ENCODE assay signal across 11 cellular contexts in the genomic region with DNA sequence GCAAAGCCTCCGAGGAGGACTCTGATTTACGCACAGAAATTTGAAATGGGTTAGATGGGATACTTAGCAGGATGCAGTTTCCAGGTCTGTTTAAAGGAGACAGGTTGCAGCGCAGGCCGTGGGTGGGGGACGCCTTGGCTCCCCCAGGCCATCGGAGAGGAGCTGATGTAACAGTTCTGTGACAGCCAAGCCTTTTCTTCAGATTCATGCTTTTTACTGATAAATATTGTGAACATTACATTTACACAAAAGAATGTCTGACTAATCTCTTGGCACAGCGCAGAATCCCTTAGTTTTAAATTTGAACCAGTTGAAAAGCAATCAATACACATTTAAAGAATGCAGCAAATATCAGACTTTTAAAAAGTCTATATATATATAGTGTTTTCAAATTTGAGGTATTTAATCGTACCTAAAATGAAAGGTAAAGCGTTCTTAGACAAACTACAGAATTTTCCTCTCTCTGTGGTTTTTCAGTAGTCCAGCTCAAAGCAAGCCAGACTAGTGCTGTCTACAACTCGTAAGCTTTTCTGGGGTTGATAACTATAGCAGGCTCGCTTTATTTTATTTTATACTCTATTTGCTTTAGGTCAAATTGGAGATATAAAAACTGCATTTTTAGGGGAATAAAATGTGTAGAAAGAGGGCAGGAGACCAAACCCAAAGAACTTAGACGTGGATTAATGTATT.
DNase-seq lines count a peak whose midpoint lies in the region; TF ChIP-seq lines count a peak whose summit lies in the region.
"Had no signal": no experiment of that assay in that cellular context is flagged by ENCODE, and none has a peak within 500 bp of the region (broad histone marks: within the 10 kb centered on the region; RNA-seq: fewer than 3 reads in every experiment).

No MANE protein-coding gene starts in this region.

- H3K4me1 ChIP-seq in fibroblast of lung (ENCODE audit: control insufficient read depth, extremely low read depth, insufficient read depth, low read length) (peaks cover 13% of the 10 kb centered on the region), osteoblast (ENCODE audit: insufficient read depth, low read length) (peaks cover 27% of the 10 kb centered on the region)

- H3K9me3 ChIP-seq in fibroblast of lung (ENCODE audit: control insufficient read depth, insufficient read depth, low read depth, low read length), result no peaks in the 10 kb centered on the region
- no peaks in the 10 kb centered on the region for H3K9me3 ChIP-seq in osteoblast (ENCODE audit: low read depth, low read length)

- peak overlapping the region; percentile 69 for H3K27ac ChIP-seq in fibroblast of lung (ENCODE audit: insufficient read depth, low read length)
- H3K27ac ChIP-seq in osteoblast (ENCODE audit: low read depth, low read length), result peak overlapping the region; percentile 72

- H3K79me2 ChIP-seq in fibroblast of lung (ENCODE audit: control insufficient read depth, insufficient read depth, low read length) (no peaks in the 10 kb centered on the region), osteoblast (ENCODE audit: insufficient read depth, low read length) (no peaks in the 10 kb centered on the region)

- H3K27me3 ChIP-seq in fibroblast of lung (ENCODE audit: control insufficient read depth, insufficient read depth, low read length) (no peaks in the 10 kb centered on the region), osteoblast (ENCODE audit: insufficient read depth, low read length) (no peaks in the 10 kb centered on the region)

- H3K4me2 ChIP-seq in fibroblast of lung (ENCODE audit: extremely low read depth, insufficient read depth, low read length), result peak overlapping the region; percentile 63
- peak overlapping the region; percentile 57 for H3K4me2 ChIP-seq in osteoblast (ENCODE audit: insufficient read depth, low read length)

- H3K4me3 ChIP-seq in fibroblast of lung (replicated peaks in 1 of 4; ENCODE audit: control extremely low read depth in 1 of 4, insufficient read depth in 1 of 4, low read depth in 3 of 4, low read length in 4 of 4) (peak overlapping the region in 2 of 4 experiments; percentile 22 to 39), osteoblast (ENCODE audit: insufficient read depth, low read length) (no peak overlapping the region)
- H3K4me3 ChIP-seq: GM23338 had no signal

- H2AFZ ChIP-seq in fibroblast of lung (ENCODE audit: low read length), result no peak overlapping the region
- no peak overlapping the region for H2AFZ ChIP-seq in osteoblast (ENCODE audit: low read length)
- H2AFZ ChIP-seq: GM23338 had no signal

- DNase-seq in AG08395 (ENCODE audit: low spot score), result peak; percentile 31
- DNase-seq in NCI-H226, result peak; percentile 68
- peak; percentile 87 to 89 for DNase-seq in fibroblast of lung (ENCODE audit: low read depth in 2 of 2)
- peak; percentile 80 for DNase-seq in osteoblast (ENCODE audit: insufficient read length, low spot score, missing footprints)
- DNase-seq in SKM-1 (lab: John Stamatoyannopoulos, UW; ENCODE audit: unreplicated experiment), result no peak
- no peak for DNase-seq in inferior parietal cortex (ENCODE audit: extremely low spot score)
- DNase-seq in activated CD4-positive, CD25-positive, alpha-beta regulatory T cell treated with anti-CD3 and anti-CD28 coated beads, Interleukin-2, amount 50 U/mL, for 72 hours, result no peak
- DNase-seq in SIG-M5 (lab: John Stamatoyannopoulos, UW), result no peak
- DNase-seq: AML-193, NCI-H345 had no signal

- TF ChIP-seq CTCF in fibroblast of lung (conservative IDR thresholded peaks at IDR 0.05 in 1 of 2, IDR thresholded peaks at IDR 0.05 in 1 of 2; ENCODE audit: low read depth in 1 of 2, low read length in 2 of 2) (no peak), osteoblast (IDR thresholded peaks at IDR 0.05; ENCODE audit: extremely low read depth, low read depth, low read length) (no peak)

- H3K36me3 ChIP-seq in fibroblast of lung (ENCODE audit: control insufficient read depth, insufficient read depth, low read length) (no peaks in the 10 kb centered on the region), osteoblast (ENCODE audit: insufficient read depth, low read length) (no peaks in the 10 kb centered on the region)

- H4K20me1 ChIP-seq in fibroblast of lung (ENCODE audit: control insufficient read depth, extremely low read depth, insufficient read depth, low read length) (no peaks in the 10 kb centered on the region), osteoblast (ENCODE audit: insufficient read depth, low read length) (no peaks in the 10 kb centered on the region)

- H3K9ac ChIP-seq in fibroblast of lung (ENCODE audit: insufficient read depth, low read length), result no peak overlapping the region

Comparison
In these comparisons a context has a peak if more than half of its experiments do, and no peak if none do; other contexts are left out.
1. DNase-seq: peak in AG08395 (single experiment), NCI-H226 (single experiment), fibroblast of lung (2 of 2) and osteoblast (single experiment); none in SKM-1 (single experiment), inferior parietal cortex (single experiment), activated CD4-positive, CD25-positive, alpha-beta regulatory T cell treated with anti-CD3 and anti-CD28 coated beads, Interleukin-2, amount 50 U/mL, for 72 hours (single experiment) and SIG-M5 (single experiment).